In genomic region chr20:407953-408842, GRCh38 we compare ENCODE assay signal across 1 cellular context.
TF ChIP-seq lines count a peak whose summit lies in the region.

TSS of gene RBCK1 (plus strand) at chr20:408299. CDS start at chr20:408758, 459 bp downstream.

TF ChIP-seq in HepG2, 621 proteins besides CTCF, POLR2A, EP300 and RAD21 (continued from another document and continues in another):
- peak; percentile 85 for TF ChIP-seq ARID4A (CRISPR knock-in tag; IDR thresholded peaks at IDR 0.05; ENCODE audit: borderline replicate concordance)
- no peak for TF ChIP-seq EZH2 (conservative IDR thresholded peaks at IDR 0.05; ENCODE audit: low read depth, low read length)
- no peak for TF ChIP-seq ZNF816 (CRISPR knock-in tag; IDR thresholded peaks at IDR 0.05; ENCODE audit: borderline replicate concordance)
- no peak for TF ChIP-seq ATM (IDR thresholded peaks at IDR 0.05; ENCODE audit: borderline replicate concordance)
- TF ChIP-seq ZNF577 (CRISPR knock-in tag; IDR thresholded peaks at IDR 0.05; ENCODE audit: borderline replicate concordance, low read depth): no peak
- TF ChIP-seq CEBPG (CRISPR knock-in tag; IDR thresholded peaks at IDR 0.05): no peak
- no peak; the same call in 1 of the 2 replicates for TF ChIP-seq ZSCAN30 (CRISPR knock-in tag; IDR thresholded peaks at IDR 0.05)
- TF ChIP-seq ZNF282 (IDR thresholded peaks at IDR 0.05; ENCODE audit: partially characterized antibody): no peak
- peak; percentile 84; the same call in 1 of the 2 replicates for TF ChIP-seq ZNF558 (CRISPR knock-in tag; IDR thresholded peaks at IDR 0.05; ENCODE audit: borderline replicate concordance)
- peak; percentile 94 for TF ChIP-seq ZNF687 (CRISPR knock-in tag; IDR thresholded peaks at IDR 0.05)
- TF ChIP-seq ZNF543 (CRISPR knock-in tag; IDR thresholded peaks at IDR 0.05): 0 out of 2 replicates have a peak, but pooled peaks have one; percentile 1
- TF ChIP-seq IKZF5 (CRISPR knock-in tag; IDR thresholded peaks at IDR 0.05): peak; percentile 47
- no peak; the same call in 1 of the 2 replicates for TF ChIP-seq POLR2AphosphoS5 (IDR thresholded peaks at IDR 0.05; ENCODE audit: low read depth, low read length)
- TF ChIP-seq ZNF501 (CRISPR knock-in tag; IDR thresholded peaks at IDR 0.05): peak; percentile 97
- TF ChIP-seq ZNF674 (CRISPR knock-in tag; IDR thresholded peaks at IDR 0.05; ENCODE audit: low read depth): no peak
- 0 out of 2 replicates have a peak, but pooled peaks have one; percentile 14 for TF ChIP-seq ZBTB44 (CRISPR knock-in tag; IDR thresholded peaks at IDR 0.05)
- TF ChIP-seq RELA (CRISPR knock-in tag; IDR thresholded peaks at IDR 0.05): no peak
- TF ChIP-seq TFDP2 (CRISPR knock-in tag; IDR thresholded peaks at IDR 0.05): no peak
- peak; percentile 88 for TF ChIP-seq ZNF710 (CRISPR knock-in tag; IDR thresholded peaks at IDR 0.05; ENCODE audit: borderline replicate concordance)
- no peak for TF ChIP-seq NFE2 (CRISPR knock-in tag; IDR thresholded peaks at IDR 0.05)
- TF ChIP-seq ZNF792 (CRISPR knock-in tag; IDR thresholded peaks at IDR 0.05): peak; percentile 36; the same call in 1 of the 2 replicates
- TF ChIP-seq JUNB (CRISPR knock-in tag; IDR thresholded peaks at IDR 0.05; ENCODE audit: borderline replicate concordance): peak; percentile 74
- TF ChIP-seq ZNF326 (CRISPR knock-in tag; IDR thresholded peaks at IDR 0.05; ENCODE audit: borderline replicate concordance): 0 out of 2 replicates have a peak, but pooled peaks have one; percentile 38
- TF ChIP-seq ZNF549 (CRISPR knock-in tag; IDR thresholded peaks at IDR 0.05): no peak; the same call in 1 of the 2 replicates
- TF ChIP-seq MTERF4 (CRISPR knock-in tag; IDR thresholded peaks at IDR 0.05): no peak; the same call in 1 of the 2 replicates
- peak; percentile 43; the same call in 1 of the 2 replicates for TF ChIP-seq MEIS1 (CRISPR knock-in tag; IDR thresholded peaks at IDR 0.05; ENCODE audit: borderline replicate concordance)
- TF ChIP-seq PAX8 (CRISPR knock-in tag; IDR thresholded peaks at IDR 0.05; ENCODE audit: borderline replicate concordance): no peak; the same call in 1 of the 2 replicates
- TF ChIP-seq RBAK (CRISPR knock-in tag; IDR thresholded peaks at IDR 0.05): no peak
- no peak; the same call in 1 of the 2 replicates for TF ChIP-seq ZKSCAN5 (CRISPR knock-in tag; IDR thresholded peaks at IDR 0.05)
- peak; percentile 92 for TF ChIP-seq ZNF546 (CRISPR knock-in tag; conservative IDR thresholded peaks at IDR 0.05)
- TF ChIP-seq ATF4 (CRISPR knock-in tag; IDR thresholded peaks at IDR 0.05): peak in 1 of 2 experiments; percentile 62; a peak in 1 of 4 replicates
- 0 out of 2 replicates have a peak, but pooled peaks have one; percentile 71 for TF ChIP-seq LBX2 (CRISPR knock-in tag; IDR thresholded peaks at IDR 0.05; ENCODE audit: borderline replicate concordance)
- TF ChIP-seq ZNF33B (CRISPR knock-in tag; IDR thresholded peaks at IDR 0.05): 0 out of 2 replicates have a peak, but pooled peaks have one; percentile 6
- no peak for TF ChIP-seq GMEB2 (CRISPR knock-in tag; IDR thresholded peaks at IDR 0.05; ENCODE audit: low read depth)
- peak; percentile 64; the same call in 1 of the 2 replicates for TF ChIP-seq STAT6 (CRISPR knock-in tag; IDR thresholded peaks at IDR 0.05; ENCODE audit: borderline replicate concordance)
